ENCODE assay signal across 8 cellular contexts in the genomic region with DNA sequence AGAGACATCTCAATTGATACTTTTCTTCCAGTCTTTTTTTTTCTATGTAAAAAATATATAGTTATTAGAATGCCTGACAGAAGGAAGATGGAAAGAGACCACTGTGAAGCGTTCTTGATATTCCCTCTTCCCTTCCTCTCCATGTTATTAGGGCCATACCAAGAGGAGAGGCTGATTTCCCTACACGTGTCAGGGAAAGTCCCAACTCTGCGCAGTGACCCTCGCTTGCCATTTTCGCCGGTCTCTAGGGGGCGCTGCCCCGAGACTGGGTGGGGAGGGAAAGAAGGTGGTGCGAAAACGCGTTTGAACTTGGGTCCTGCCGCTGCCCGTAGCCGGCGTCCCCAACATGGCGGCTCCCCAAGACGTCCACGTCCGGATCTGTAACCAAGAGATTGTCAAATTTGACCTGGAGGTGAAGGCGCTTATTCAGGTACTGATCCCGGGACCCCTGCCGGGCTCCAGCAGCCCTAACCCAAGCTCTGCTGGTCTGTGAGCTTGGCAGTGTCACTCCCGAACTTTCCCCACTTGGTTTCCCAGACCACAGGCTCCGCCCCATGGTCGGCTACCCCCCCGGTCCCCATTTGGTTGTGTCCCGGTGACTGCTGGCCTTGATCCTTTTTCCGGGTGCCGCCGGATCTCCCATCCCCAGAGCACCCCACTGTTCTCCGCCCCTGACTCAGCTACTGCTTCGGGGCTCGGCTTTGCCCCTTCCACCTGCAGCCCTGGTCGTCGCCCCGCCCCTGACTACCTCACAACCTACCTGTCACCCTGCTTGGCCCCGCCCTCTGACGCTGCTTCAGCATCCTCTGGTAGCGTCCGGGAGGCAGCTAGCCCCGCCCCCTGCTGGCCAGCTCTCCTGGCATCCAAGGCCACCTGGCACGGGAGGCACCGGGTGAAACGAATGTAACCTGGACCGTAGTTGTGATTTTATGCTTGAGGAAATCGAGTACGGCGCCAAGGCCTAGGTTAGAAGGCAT. TPM values are rescaled to one million over a fixed set of nuclear protein-coding genes. Genes with fewer than 3 reads are reported as not detected.
DNase-seq lines count a peak whose midpoint lies in the region; ATAC-seq lines count a peak whose summit lies in the region.

A gene with protein sequence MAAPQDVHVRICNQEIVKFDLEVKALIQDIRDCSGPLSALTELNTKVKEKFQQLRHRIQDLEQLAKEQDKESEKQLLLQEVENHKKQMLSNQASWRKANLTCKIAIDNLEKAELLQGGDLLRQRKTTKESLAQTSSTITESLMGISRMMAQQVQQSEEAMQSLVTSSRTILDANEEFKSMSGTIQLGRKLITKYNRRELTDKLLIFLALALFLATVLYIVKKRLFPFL (plus strand): TSS at position 332 of the 977 bp plus-strand sequence. CDS start 15 bp downstream, at position 347.

- H3K9me3 Mint-ChIP-seq in dendritic cell treated with granulocyte-macrophage colony-stimulating factor and Interleukin-4, amounts not matched to agents 40 ng/mL and 50 ng/mL, for 4 days = peaks cover 8% of the 10 kb centered on the region

- no peaks in the 10 kb centered on the region for H3K27me3 Mint-ChIP-seq in dendritic cell treated with granulocyte-macrophage colony-stimulating factor and Interleukin-4, amounts not matched to agents 40 ng/mL and 50 ng/mL, for 4 days

- H3K36me3 Mint-ChIP-seq in dendritic cell treated with granulocyte-macrophage colony-stimulating factor and Interleukin-4, amounts not matched to agents 40 ng/mL and 50 ng/mL, for 4 days (ENCODE audit: low read depth) = peaks cover 38% of the 10 kb centered on the region

- DNase-seq in CD1c-positive myeloid dendritic cell (ENCODE audit: extremely low spot score) (peak; percentile 97), NCI-H748 treated with DMSO at 0.1 percent for 48 hours (lab: John Stamatoyannopoulos, UW) (peak; percentile 81), left lobe of liver (ENCODE audit: low spot score) (peak; percentile 100)
- peak; percentile 95 to 96 for DNase-seq in activated CD4-positive, alpha-beta T cell treated with anti-CD3 and anti-CD28 coated beads, Interleukin-2, amount 50 U/mL, for 24 hours (ENCODE audit: low read depth in 1 of 2, low spot score in 1 of 2)
- DNase-seq in stimulated activated CD4-positive, alpha-beta T cell treated with anti-CD3 and anti-CD28 coated beads, Interleukin-2, amount 100 ng/mL, for 4 hours (ENCODE audit: low read depth) = peak; percentile 94

- H3K4me3 Mint-ChIP-seq in dendritic cell treated with granulocyte-macrophage colony-stimulating factor and Interleukin-4, amounts not matched to agents 40 ng/mL and 50 ng/mL, for 4 days = peak within 1 kb of the TSS; percentile 99

- peak within 1 kb of the TSS; percentile 96 for H3K27ac Mint-ChIP-seq in dendritic cell treated with granulocyte-macrophage colony-stimulating factor and Interleukin-4, amounts not matched to agents 40 ng/mL and 50 ng/mL, for 4 days

- H3K4me1 Mint-ChIP-seq in dendritic cell treated with granulocyte-macrophage colony-stimulating factor and Interleukin-4, amounts not matched to agents 40 ng/mL and 50 ng/mL, for 4 days (ENCODE audit: low read depth) = peaks cover 6% of the 10 kb centered on the region

- intact Hi-C loops in dendritic cell treated with granulocyte-macrophage colony-stimulating factor and Interleukin-4, amounts not matched to agents 40 ng/mL and 50 ng/mL, for 4 days (cut with micrococcal nuclease) = loop anchor here (1.0 to 2.0 kb wide), 4 partner anchors 88 to 185 kb away; a partner anchor contains a TSS

- ATAC-seq in GM19395 (IDR thresholded peaks at IDR 0.05; ENCODE audit: unreplicated experiment) (peak; percentile 91), HG03565 (IDR thresholded peaks at IDR 0.05; ENCODE audit: unreplicated experiment) (peak; percentile 81), left lobe of liver (peak; percentile 98)

RNA-seq across cellular contexts. Expression of the gene that starts here (rescaled TPM):
- 3.9 TPM for total RNA-seq in left lobe of liver

Comparison
In these comparisons a context has a peak if more than half of its experiments do, and no peak if none do; other contexts are left out.
1. Peak in every context shown above with its lines: DNase-seq and ATAC-seq.